Comparison of ENCODE assay signal across 8 cellular contexts in genomic region chr6:3403244-3404154, GRCh38. TPM values are rescaled to one million over a fixed set of nuclear protein-coding genes. Genes with fewer than 3 reads are reported as not detected.
DNase-seq lines count a peak whose midpoint lies in the region; FAIRE-seq and TF ChIP-seq lines count a peak whose summit lies in the region.

No MANE protein-coding gene starts in this region.

- peak overlapping the region; percentile 13 for H3K27ac Mint-ChIP-seq in astrocyte (ENCODE audit: unreplicated experiment)

- DNase-seq in NCI-H146 treated with DMSO at 0.1 percent for 48 hours (lab: John Stamatoyannopoulos, UW; ENCODE audit: unreplicated experiment) (peak; percentile 83), astrocyte (ENCODE audit: low read depth) (no peak), kidney epithelial cell (ENCODE audit: low read depth) (peak; percentile 57), stomach (peak; percentile 82), SKM-1 treated with dmso at 0.1 percent for 144 hours (lab: John Stamatoyannopoulos, UW; ENCODE audit: unreplicated experiment) (no peak), T-helper 2 cell (no peak), NCI-H345 (lab: John Stamatoyannopoulos, UW) (no peak), caudate nucleus (lab: John Stamatoyannopoulos, UW) (no peak)

- no peak overlapping the region for H3K9ac ChIP-seq in astrocyte (ENCODE audit: low read length)

- no peak overlapping the region for H2AFZ ChIP-seq in astrocyte (ENCODE audit: low read depth, low read length)

- H3K4me3 Mint-ChIP-seq in astrocyte (ENCODE audit: unreplicated experiment) = no peak overlapping the region

- FAIRE-seq in astrocyte (lab: Jason Lieb, UNC) = no peak

- no peaks in the 10 kb centered on the region for H3K79me2 ChIP-seq in astrocyte (ENCODE audit: insufficient read depth, low read length)

- TF ChIP-seq EP300 in stomach (IDR thresholded peaks at IDR 0.05) = no peak

- no peaks in the 10 kb centered on the region for H3K27me3 Mint-ChIP-seq in astrocyte (ENCODE audit: low read depth, unreplicated experiment)

- no peaks in the 10 kb centered on the region for H3K9me3 ChIP-seq in astrocyte (ENCODE audit: insufficient read depth, low read depth, low read length)
- no peaks in the 10 kb centered on the region for H3K9me3 ChIP-seq in stomach

- H4K20me1 ChIP-seq in astrocyte (ENCODE audit: insufficient read depth, low read length) = no peaks in the 10 kb centered on the region

- no peak overlapping the region for H3K27ac ChIP-seq in astrocyte (ENCODE audit: low read depth, low read length)
- H3K27ac ChIP-seq in stomach = peak overlapping the region; percentile 13 to 78 (median 74)
- H3K27ac ChIP-seq in caudate nucleus (ENCODE audit: low read depth, low read length) = no peak overlapping the region

- no peak for TF ChIP-seq CTCF in astrocyte (IDR thresholded peaks at IDR 0.05; ENCODE audit: insufficient read depth, low read depth, low read length)
- no peak for TF ChIP-seq CTCF in kidney epithelial cell (IDR thresholded peaks at IDR 0.05; ENCODE audit: insufficient read depth, low read length, poor library complexity, severe bottlenecking)
- no peak for TF ChIP-seq CTCF in stomach (IDR thresholded peaks at IDR 0.05)

- H3K4me1 Mint-ChIP-seq in astrocyte (ENCODE audit: low read depth, unreplicated experiment) = peaks cover 24% of the 10 kb centered on the region

- 39 to 52% (median 44%) methylated on average over 13 of the region's 13 CpGs for WGBS in stomach, 5 donors

- H3K4me2 ChIP-seq in astrocyte (ENCODE audit: low read length) = no peak overlapping the region

- no peaks in the 10 kb centered on the region for H3K9me3 Mint-ChIP-seq in astrocyte (ENCODE audit: unreplicated experiment)

- no peaks in the 10 kb centered on the region for H3K27me3 ChIP-seq in astrocyte (ENCODE audit: insufficient read depth, low read length)
- H3K27me3 ChIP-seq in kidney epithelial cell (ENCODE audit: control insufficient read depth, insufficient read depth, low read length) = no peaks in the 10 kb centered on the region
- no peaks in the 10 kb centered on the region for H3K27me3 ChIP-seq in stomach

- H3K4me3 ChIP-seq in astrocyte (ENCODE audit: insufficient read depth, low read depth, low read length) (no peak overlapping the region), kidney epithelial cell (ENCODE audit: low read depth, low read length) (no peak overlapping the region), stomach (peak overlapping the region in 1 of 4 donors; percentile 9)

- H3K36me3 ChIP-seq in astrocyte (ENCODE audit: insufficient read depth, low read length) = no peaks in the 10 kb centered on the region
- H3K36me3 ChIP-seq in kidney epithelial cell (ENCODE audit: control insufficient read depth, insufficient read depth, low read length) = no peaks in the 10 kb centered on the region
- H3K36me3 ChIP-seq in stomach = no peaks in the 10 kb centered on the region

- TF ChIP-seq POLR2A in stomach (IDR thresholded peaks at IDR 0.05) = no peak

- peaks cover 7% of the 10 kb centered on the region for H3K4me1 ChIP-seq in astrocyte (ENCODE audit: insufficient read depth, low read length)
- H3K4me1 ChIP-seq in stomach = peaks cover 33 to 74% (median 63%) of the 10 kb centered on the region in 4 donors

- intact Hi-C loops in stomach (cut with DNase I; ENCODE audit: low total_unique reads) = no loop called here

- H3K36me3 Mint-ChIP-seq in astrocyte (ENCODE audit: low read depth, unreplicated experiment) = no peaks in the 10 kb centered on the region

RNA-seq across cellular contexts. Expression of gene SLC22A23, which starts 53.4 kb away (rescaled TPM):
- total RNA-seq in astrocyte (3.7 and 5.7 TPM in 2 replicates), kidney epithelial cell (3.6 and 5.1 TPM in 2 replicates), stomach (100 to 1,000 TPM in 2 of 5 donors, 10 to 100 TPM in 3; 18.1 to 241 (median 45.5) TPM)
- polyA plus RNA-seq in stomach = 10 to 100 TPM in 1 of 3 donors, 1 to 10 TPM in 2; 5.9 to 12.1 (median 6.5) TPM

Comparison
In these comparisons a context has a peak if more than half of its experiments do, and no peak if none do; other contexts are left out.
1. DNase-seq: peak in NCI-H146 treated with DMSO at 0.1 percent for 48 hours (single experiment), kidney epithelial cell (single experiment) and stomach (single experiment); none in astrocyte (single experiment), SKM-1 treated with dmso at 0.1 percent for 144 hours (single experiment), T-helper 2 cell (0 of 5), NCI-H345 (single experiment) and caudate nucleus (0 of 61).
2. H3K27ac ChIP-seq: peak in stomach (5 of 5); none in astrocyte (single experiment) and caudate nucleus (single experiment).